10 cellular contexts compared by ENCODE assay signal in genomic region chr17:4204676-4205075, GRCh38. TPM values are rescaled to one million over a fixed set of nuclear protein-coding genes. Genes with fewer than 3 reads are reported as not detected.
DNase-seq lines count a peak whose midpoint lies in the region; ATAC-seq and TF ChIP-seq lines count a peak whose summit lies in the region.
"Had no signal": no experiment of that assay in that cellular context is flagged by ENCODE, and none has a peak within 500 bp of the region (broad histone marks: within the 10 kb centered on the region; RNA-seq: fewer than 3 reads in every experiment).

No MANE protein-coding gene starts in this region.

- in situ Hi-C loops in mammary epithelial cell (cut with MboI; ENCODE audit: low sequenced_read_pairs in 2 of 2), result loop anchor here in 1 of 2 donors (10.0 kb wide), 1 partner anchor 210 kb away; no protein-coding TSS in a partner anchor

- no peaks in the 10 kb centered on the region for H4K20me1 ChIP-seq in mammary epithelial cell (ENCODE audit: insufficient read depth, low read length)

- intact Hi-C loops in MCF 10A (cut with micrococcal nuclease), result loop anchor here (5.0 kb wide), 2 partner anchors 163 to 318 kb away; partner anchors contain the start of gene UBE2G1
- intact Hi-C loops in mammary epithelial cell (cut with micrococcal nuclease), result no loop called here
- intact Hi-C loops in colonic mucosa (cut with DNase I), result no loop called here
- intact Hi-C loops in mucosa of descending colon (cut with DNase I, micrococcal nuclease), result loop anchor here in 1 of 2 donors (5.0 kb wide), 1 partner anchor 213 kb away; no protein-coding TSS in a partner anchor
- intact Hi-C loops in vagina (cut with DNase I), result no loop called here
- intact Hi-C loops in CD14-positive monocyte (cut with micrococcal nuclease), result no loop called here

- no peak for TF ChIP-seq CTCF in MCF 10A (IDR thresholded peaks at IDR 0.05; ENCODE audit: unreplicated experiment)
- no peak for TF ChIP-seq CTCF in mammary epithelial cell (conservative IDR thresholded peaks at IDR 0.05 in 1 of 2, IDR thresholded peaks at IDR 0.05 in 1 of 2; ENCODE audit: extremely low read depth in 1 of 2, insufficient read depth in 1 of 2, low read depth in 1 of 2, low read length in 2 of 2)
- TF ChIP-seq CTCF in colonic mucosa (IDR thresholded peaks at IDR 0.05), result no peak
- TF ChIP-seq CTCF in mucosa of descending colon (IDR thresholded peaks at IDR 0.05), result no peak
- TF ChIP-seq CTCF in vagina (IDR thresholded peaks at IDR 0.05), result no peak
- no peak for TF ChIP-seq CTCF in progenitor cell of endocrine pancreas (IDR thresholded peaks at IDR 0.05; ENCODE audit: unreplicated experiment)
- no peak for TF ChIP-seq CTCF in CD14-positive monocyte (IDR thresholded peaks at IDR 0.05)

- no peak overlapping the region for H3K4me3 ChIP-seq in mammary epithelial cell (replicated peaks in 1 of 3; ENCODE audit: insufficient read depth in 1 of 3, low read depth in 2 of 3, low read length in 3 of 3)
- no peak overlapping the region for H3K4me3 ChIP-seq in colonic mucosa
- H3K4me3 ChIP-seq in mucosa of descending colon, result no peak overlapping the region
- no peak overlapping the region for H3K4me3 ChIP-seq in vagina

- H2AFZ ChIP-seq in mammary epithelial cell (ENCODE audit: low read depth, low read length), result no peak overlapping the region

- H3K27me3 Mint-ChIP-seq in MCF 10A (ENCODE audit: insufficient read depth, unreplicated experiment), result no peaks in the 10 kb centered on the region
- no peaks in the 10 kb centered on the region for H3K27me3 Mint-ChIP-seq in progenitor cell of endocrine pancreas
- H3K27me3 Mint-ChIP-seq in CD14-positive monocyte (ENCODE audit: low read depth in 3 of 3), result peaks cover 49 to 68% (median 57%) of the 10 kb centered on the region in 3 donors
- H3K27me3 Mint-ChIP-seq: T-helper 17 cell had no signal

- H3K36me3 ChIP-seq in mammary epithelial cell (ENCODE audit: insufficient read depth, low read length) (peaks cover 23% of the 10 kb centered on the region), colonic mucosa (peaks cover 20% of the 10 kb centered on the region), mucosa of descending colon (ENCODE audit: low read depth) (no peaks in the 10 kb centered on the region), vagina (peaks cover 3 to 36% of the 10 kb centered on the region in 2 donors)

- 35% methylated on average over 5 of the region's 5 CpGs for WGBS in mammary epithelial cell (ENCODE audit: low coverage, missing lambda C conversion rate)

- H3K36me3 Mint-ChIP-seq in MCF 10A (ENCODE audit: insufficient read depth, unreplicated experiment) (peaks cover 88% of the 10 kb centered on the region), progenitor cell of endocrine pancreas (ENCODE audit: insufficient read depth) (peaks cover 16% of the 10 kb centered on the region), CD14-positive monocyte (peaks cover 85 to 98% of the 10 kb centered on the region in 2 donors)

- no peak overlapping the region for H3K4me3 Mint-ChIP-seq in MCF 10A (ENCODE audit: unreplicated experiment)
- H3K4me3 Mint-ChIP-seq in progenitor cell of endocrine pancreas (ENCODE audit: low read depth), result no peak overlapping the region
- peak overlapping the region in 1 of 2 donors; percentile 80 for H3K4me3 Mint-ChIP-seq in CD14-positive monocyte
- H3K4me3 Mint-ChIP-seq: T-helper 17 cell had no signal

- H3K4me2 ChIP-seq in mammary epithelial cell (ENCODE audit: insufficient read depth, low read depth, low read length), result no peak overlapping the region

- dilution Hi-C loops in mammary epithelial cell (cut with HindIII; ENCODE audit: low sequenced_read_pairs), result loop anchor here (5.0 kb wide), 1 partner anchor 218 kb away; no protein-coding TSS in a partner anchor

- H3K9ac ChIP-seq in mammary epithelial cell (ENCODE audit: insufficient read depth, low read length) (no peak overlapping the region), colonic mucosa (ENCODE audit: low read depth in 2 of 2, low read length in 2 of 2) (no peak overlapping the region)

- no peaks in the 10 kb centered on the region for H3K27me3 ChIP-seq in mammary epithelial cell (ENCODE audit: insufficient read depth, low read length)
- no peaks in the 10 kb centered on the region for H3K27me3 ChIP-seq in colonic mucosa
- H3K27me3 ChIP-seq in vagina, result no peaks in the 10 kb centered on the region

- DNase-seq in MCF 10A (ENCODE audit: unreplicated experiment) (peak; percentile 28), mammary epithelial cell (no peak), colonic mucosa (peak; percentile 35), mucosa of descending colon (peak in 1 of 3 donors; percentile 48), vagina (ENCODE audit: extremely low spot score in 2 of 2) (no peak), progenitor cell of endocrine pancreas (ENCODE audit: low spot score, unreplicated experiment) (no peak), CD14-positive monocyte (ENCODE audit: low spot score) (no peak)
- no peak for DNase-seq in effector CD4-positive, alpha-beta T cell
- DNase-seq: substantia nigra, T-helper 17 cell had no signal

- no peak for TF ChIP-seq POLR2A in vagina (IDR thresholded peaks at IDR 0.05)

- H3K9me3 ChIP-seq in mammary epithelial cell (replicated peaks; ENCODE audit: insufficient read depth, low read length) (no peaks in the 10 kb centered on the region), colonic mucosa (no peaks in the 10 kb centered on the region), mucosa of descending colon (no peaks in the 10 kb centered on the region), vagina (no peaks in the 10 kb centered on the region)

- POLR2A ChIA-PET in MCF 10A (lab: Yijun Ruan, JAX), result no interaction called here

- ATAC-seq in mucosa of descending colon, result peak; percentile 63
- ATAC-seq: T-helper 17 cell had no signal

- H3K4me1 Mint-ChIP-seq in MCF 10A (ENCODE audit: insufficient read depth, unreplicated experiment) (peaks cover 5% of the 10 kb centered on the region), progenitor cell of endocrine pancreas (ENCODE audit: low read depth) (no peaks in the 10 kb centered on the region), CD14-positive monocyte (peaks cover 23% of the 10 kb centered on the region)

- BruUV-seq in MCF 10A (replicated peaks; lab: Mats Ljungman, UMichigan) (no TSS peak), mammary epithelial cell (replicated peaks; lab: Mats Ljungman, UMichigan) (no TSS peak)

- CTCF ChIA-PET in MCF 10A (lab: Yijun Ruan, JAX) (interaction anchor here (0.6 to 2.1 kb wide), 3 partner anchors 11 to 422 kb away, joined by 3 to 13 read pairs (median 4); no protein-coding TSS in a partner anchor), mammary epithelial cell (lab: Charles Lee; ENCODE audit: low non-redundant PET) (no interaction called here)

- H3K27ac ChIP-seq in mammary epithelial cell (ENCODE audit: insufficient read depth, low read depth, low read length), result no peak overlapping the region
- no peak overlapping the region for H3K27ac ChIP-seq in colonic mucosa
- H3K27ac ChIP-seq in vagina, result peak overlapping the region; percentile 65

- no peak overlapping the region for H3K27ac Mint-ChIP-seq in MCF 10A (ENCODE audit: low read depth, unreplicated experiment)
- no peak overlapping the region for H3K27ac Mint-ChIP-seq in progenitor cell of endocrine pancreas
- no peak overlapping the region for H3K27ac Mint-ChIP-seq in CD14-positive monocyte

- H3K9me3 Mint-ChIP-seq in MCF 10A (ENCODE audit: unreplicated experiment) (no peaks in the 10 kb centered on the region), progenitor cell of endocrine pancreas (ENCODE audit: low read depth) (no peaks in the 10 kb centered on the region), CD14-positive monocyte (peaks cover 0 to 12% (median 11%) of the 10 kb centered on the region in 7 donors)

- H3K79me2 ChIP-seq in mammary epithelial cell (ENCODE audit: insufficient read depth, low read length), result peaks cover 8% of the 10 kb centered on the region

- H3K4me1 ChIP-seq in mammary epithelial cell (ENCODE audit: insufficient read depth, low read length), result peaks cover 3% of the 10 kb centered on the region
- H3K4me1 ChIP-seq in colonic mucosa, result no peaks in the 10 kb centered on the region
- H3K4me1 ChIP-seq in mucosa of descending colon (ENCODE audit: low read depth), result no peaks in the 10 kb centered on the region
- peaks cover 5% of the 10 kb centered on the region for H3K4me1 ChIP-seq in vagina

RNA-seq across cellular contexts. Expression of gene ANKFY1, which starts 59.1 kb away (rescaled TPM):
- total RNA-seq in MCF 10A (2022) (34.9 and 42.8 TPM in 2 replicates), mammary epithelial cell (10 to 100 TPM; 45.4 to 46.2 TPM), colonic mucosa (10 to 100 TPM; 43.8 to 51.8 TPM), mucosa of descending colon (10 to 100 TPM; 52.0 to 94.3 (median 59.5) TPM), vagina (44.2 TPM), progenitor cell of endocrine pancreas (59.8 and 64.6 TPM in 2 replicates)
- polyA plus RNA-seq in mammary epithelial cell (21.9 TPM), CD14-positive monocyte (10 to 100 TPM; 13.5 to 21.7 TPM)
- 77.8 TPM for polyA minus RNA-seq in mammary epithelial cell

Comparison
In these comparisons a context has a peak if more than half of its experiments do, and no peak if none do; other contexts are left out.
1. DNase-seq: peak in MCF 10A (single experiment) and colonic mucosa (single experiment); none in mammary epithelial cell (single experiment), vagina (0 of 2), progenitor cell of endocrine pancreas (single experiment), effector CD4-positive, alpha-beta T cell (single experiment) and CD14-positive monocyte (single experiment).